8 cellular contexts compared by ENCODE assay signal in the genomic region with DNA sequence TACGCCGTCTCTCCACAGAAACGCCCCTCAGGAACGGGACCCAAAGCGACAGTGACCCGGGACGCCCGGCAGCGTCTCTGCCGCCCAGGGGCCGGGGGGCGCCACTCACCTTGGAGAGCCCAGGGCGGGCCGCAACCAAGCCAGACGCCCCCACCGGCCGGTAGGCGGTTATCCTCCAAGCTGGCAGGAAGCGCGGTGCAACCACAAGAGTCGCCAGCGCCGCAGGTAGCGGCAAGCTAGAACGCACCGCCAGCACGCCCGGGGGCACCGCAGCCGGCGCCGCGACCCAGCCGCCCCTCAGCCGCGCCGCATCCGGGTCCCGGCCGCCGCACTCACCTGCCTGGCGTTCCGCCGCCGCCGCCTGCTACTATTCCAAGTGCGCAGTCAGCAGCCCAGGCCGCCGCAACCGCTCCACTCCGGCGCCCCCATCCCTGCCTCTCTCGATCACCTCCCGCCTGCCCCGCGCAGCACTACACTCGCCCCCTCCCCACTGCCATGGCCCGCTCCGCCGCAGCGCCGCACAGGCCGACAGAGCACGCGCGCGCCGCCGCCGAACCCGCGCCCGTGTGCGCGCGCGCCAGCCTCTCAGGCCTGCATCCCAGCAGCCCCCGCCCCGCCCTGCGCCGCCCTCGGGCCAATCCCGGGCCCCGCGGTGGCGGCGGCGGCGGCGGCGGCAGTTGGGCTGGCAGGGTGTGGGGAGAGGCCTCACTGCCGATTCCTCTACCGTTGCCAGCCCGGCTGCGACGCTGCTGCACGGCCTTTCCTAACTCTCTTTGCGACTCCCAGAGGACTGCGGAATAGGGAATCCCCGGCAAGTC. TPM values are rescaled to one million over a fixed set of nuclear protein-coding genes. Genes with fewer than 3 reads are reported as not detected.
DNase-seq lines count a peak whose midpoint lies in the region; ATAC-seq, FAIRE-seq and TF ChIP-seq lines count a peak whose summit lies in the region.

A gene (minus strand): TSS at position 570 of the 818 bp plus-strand sequence. CDS start 75,585 bp downstream, outside the sequence.

- intact Hi-C loops in kidney (cut with DNase I) = no loop called here

- POLR2A ChIA-PET in AG04449 (lab: Yijun Ruan, JAX) = no interaction called here

- H3K9ac ChIP-seq in kidney (ENCODE audit: low read length in 2 of 2) = peak within 1 kb of the TSS; percentile 88 to 100

- FAIRE-seq in kidney (lab: Jason Lieb, UNC) = no peak

- H3K4me1 ChIP-seq in kidney (ENCODE audit: control insufficient read depth in 1 of 2, insufficient read depth in 1 of 2, low read depth in 1 of 2, low read length in 2 of 2) = peaks cover 4 to 10% of the 10 kb centered on the region in 2 donors

- no peaks in the 10 kb centered on the region for H3K36me3 ChIP-seq in kidney (ENCODE audit: control insufficient read depth in 1 of 2, insufficient read depth in 2 of 2, low read length in 2 of 2)

- TF ChIP-seq CTCF in AG04449 (IDR thresholded peaks at IDR 0.05; ENCODE audit: insufficient read depth, low read length, missing control alignments) = peak; percentile 39
- peak; percentile 30 for TF ChIP-seq CTCF in kidney (IDR thresholded peaks at IDR 0.05; ENCODE audit: borderline replicate concordance, extremely low read depth, insufficient read depth)

- peak within 1 kb of the TSS; percentile 79 for H3K4me3 ChIP-seq in AG04449 (ENCODE audit: low read depth, low read length)
- peak within 1 kb of the TSS; percentile 93 to 94 for H3K4me3 ChIP-seq in kidney (ENCODE audit: low read length in 2 of 2)

- DNase-seq in AG04449 (ENCODE audit: low read depth, low spot score) (no peak), NCI-H2227 treated with DMSO at 0.1 percent for 48 hours (lab: John Stamatoyannopoulos, UW) (peak; percentile 71), caudate nucleus (lab: John Stamatoyannopoulos, UW) (peak in 60 of 61 donors; percentile 24 to 93 (median 83)), kidney (peak; percentile 96)
- peak; percentile 70 to 87 (median 78) for DNase-seq in activated CD4-positive, CD25-positive, alpha-beta regulatory T cell (lab: John Stamatoyannopoulos, UW)
- DNase-seq in stimulated activated CD4-positive, alpha-beta T cell treated with anti-CD3 and anti-CD28 coated beads, Interleukin-15, amount 100 ng/mL, for 24 hours = peak; percentile 93

- H3K9me3 ChIP-seq in kidney (ENCODE audit: control insufficient read depth in 1 of 2, low read length in 2 of 2) = no peaks in the 10 kb centered on the region

- CTCF ChIA-PET in AG04449 (lab: Yijun Ruan, JAX) = interaction anchor here (0.9 to 1.9 kb wide), 2 partner anchors 13 to 81 kb away, joined by 3 to 12 read pairs; no protein-coding TSS in a partner anchor

- H3K27ac ChIP-seq in caudate nucleus (ENCODE audit: low read depth, low read length) (peak within 1 kb of the TSS; percentile 98), kidney (ENCODE audit: low read depth in 2 of 2, low read length in 2 of 2) (peak within 1 kb of the TSS; percentile 90 to 95)

- ATAC-seq in GM18868 (IDR thresholded peaks at IDR 0.05; ENCODE audit: unreplicated experiment) (peak; percentile 91), HG03108 (IDR thresholded peaks at IDR 0.05; ENCODE audit: unreplicated experiment) (peak; percentile 91)

RNA-seq across cellular contexts. Expression of the gene that starts here (rescaled TPM):
- 48.0 TPM for total RNA-seq in kidney
- polyA plus RNA-seq in kidney (ENCODE audit: insufficient read depth, low read depth, low replicate concordance) = 20.1 TPM
